Comparison of ENCODE assay signal across 17 cellular contexts in genomic region chr2:237615631-237616249, GRCh38. TPM values are rescaled to one million over a fixed set of nuclear protein-coding genes. Genes with fewer than 3 reads are reported as not detected.
A peak's percentile ranks its signal among the peaks of the same experiment; 100 is the strongest.
DNase-seq lines count a peak whose midpoint lies in the region; ATAC-seq and TF ChIP-seq lines count a peak whose summit lies in the region.
"Had no signal": no experiment of that assay in that cellular context is flagged by ENCODE, and none has a peak within 500 bp of the region (broad histone marks: within the 10 kb centered on the region; RNA-seq: fewer than 3 reads in every experiment).

No MANE protein-coding gene starts in this region.

- H3K9me3 Mint-ChIP-seq in MCF 10A (ENCODE audit: unreplicated experiment) = no peaks in the 10 kb centered on the region
- H3K9me3 Mint-ChIP-seq: activated B cell treated with CpG ODN at 0.5 μM for 24 hours; activated T-cell treated with anti-CD3 and anti-CD28 coated beads, Interleukin-2, amount 50 U/mL, for 24 hours had no signal

- CTCF ChIA-PET in MCF 10A (lab: Yijun Ruan, JAX) = no interaction called here

- ATAC-seq in psoas muscle = peak in 1 of 4 donors; percentile 5

- H3K27ac ChIP-seq in breast epithelium = peak overlapping the region; percentile 74 to 91
- H3K27ac ChIP-seq in left ventricle myocardium inferior (replicated peaks) = peak overlapping the region; percentile 91
- H3K27ac ChIP-seq in psoas muscle = peak overlapping the region; percentile 74

- H3K27me3 Mint-ChIP-seq in MCF 10A (ENCODE audit: insufficient read depth, unreplicated experiment) = no peaks in the 10 kb centered on the region
- H3K27me3 Mint-ChIP-seq: activated T-cell treated with anti-CD3 and anti-CD28 coated beads, Interleukin-2, amount 50 U/mL, for 24 hours had no signal

- intact Hi-C loops in breast epithelium (cut with DNase I; ENCODE audit: low total_unique reads) (no loop called here), MCF 10A (cut with micrococcal nuclease) (no loop called here), left ventricle myocardium inferior (cut with micrococcal nuclease) (no loop called here), psoas muscle (cut with DNase I) (no loop called here)

- H3K9me3 ChIP-seq in breast epithelium = no peaks in the 10 kb centered on the region
- no peaks in the 10 kb centered on the region for H3K9me3 ChIP-seq in left ventricle myocardium inferior (replicated peaks)
- no peaks in the 10 kb centered on the region for H3K9me3 ChIP-seq in psoas muscle

- H3K4me3 Mint-ChIP-seq in MCF 10A (ENCODE audit: unreplicated experiment) = no peak overlapping the region
- H3K4me3 Mint-ChIP-seq: activated B cell treated with CpG ODN at 0.5 μM for 24 hours; activated T-cell treated with anti-CD3 and anti-CD28 coated beads, Interleukin-2, amount 50 U/mL, for 24 hours had no signal

- BruUV-seq in MCF 10A (replicated peaks; lab: Mats Ljungman, UMichigan) = no TSS peak

- peaks cover 6% of the 10 kb centered on the region for H3K4me1 Mint-ChIP-seq in MCF 10A (ENCODE audit: insufficient read depth, unreplicated experiment)

- POLR2A ChIA-PET in MCF 10A (lab: Yijun Ruan, JAX) = interaction anchor here (0.9 kb wide), 1 partner anchor 47 kb away, joined by 4 read pairs; no protein-coding TSS in a partner anchor

- peaks cover 3 to 5% of the 10 kb centered on the region in 2 donors for H3K4me1 ChIP-seq in breast epithelium
- H3K4me1 ChIP-seq in left ventricle myocardium inferior = peaks cover 48% of the 10 kb centered on the region
- peaks cover 37% of the 10 kb centered on the region for H3K4me1 ChIP-seq in psoas muscle

- no peak for TF ChIP-seq CTCF in breast epithelium (IDR thresholded peaks at IDR 0.05)
- no peak for TF ChIP-seq CTCF in MCF 10A (IDR thresholded peaks at IDR 0.05; ENCODE audit: unreplicated experiment)
- no peak for TF ChIP-seq CTCF in left ventricle myocardium inferior (IDR thresholded peaks at IDR 0.05; ENCODE audit: borderline replicate concordance)
- no peak for TF ChIP-seq CTCF in psoas muscle (IDR thresholded peaks at IDR 0.05)

- DNase-seq in breast epithelium (ENCODE audit: low spot score in 2 of 2) (no peak), MCF 10A (ENCODE audit: unreplicated experiment) (no peak), left ventricle myocardium inferior (no peak), psoas muscle (no peak), medulla oblongata (ENCODE audit: extremely low spot score) (no peak), DMS53 treated with DMSO at 0.1 percent for 48 hours (lab: John Stamatoyannopoulos, UW; ENCODE audit: unreplicated experiment) (no peak), superior temporal gyrus (ENCODE audit: extremely low spot score) (no peak)
- no peak for DNase-seq in stimulated activated CD4-positive, alpha-beta T cell treated with anti-CD3 and anti-CD28 coated beads, Interleukin-2, amount 100 ng/mL, for 48 hours
- DNase-seq: activated B cell treated with CpG ODN at 0.5 μM for 24 hours; activated T-cell treated with anti-CD3 and anti-CD28 coated beads, Interleukin-2, amount 50 U/mL, for 24 hours; NCI-H1417 treated with DMSO at 0.1 percent for 48 hours; NCI-H774; stimulated activated naive CD4-positive, alpha-beta T cell treated with Interleukin-2 at 50 U/mL for 16 hours had no signal

- H3K36me3 Mint-ChIP-seq in MCF 10A (ENCODE audit: insufficient read depth, unreplicated experiment) = no peaks in the 10 kb centered on the region

- no peaks in the 10 kb centered on the region for H3K36me3 ChIP-seq in breast epithelium
- no peaks in the 10 kb centered on the region for H3K36me3 ChIP-seq in left ventricle myocardium inferior
- no peaks in the 10 kb centered on the region for H3K36me3 ChIP-seq in psoas muscle (ENCODE audit: insufficient read depth in 1 of 2, low read depth in 1 of 2)

- H3K4me3 ChIP-seq in breast epithelium = no peak overlapping the region
- H3K4me3 ChIP-seq in left ventricle myocardium inferior = no peak overlapping the region
- no peak overlapping the region for H3K4me3 ChIP-seq in psoas muscle

- no peak for TF ChIP-seq POLR2A in breast epithelium (IDR thresholded peaks at IDR 0.05)

- H3K27me3 ChIP-seq in breast epithelium (no peaks in the 10 kb centered on the region), left ventricle myocardium inferior (ENCODE audit: low read depth) (no peaks in the 10 kb centered on the region), psoas muscle (ENCODE audit: insufficient read depth in 3 of 3, low read length in 2 of 3) (no peaks in the 10 kb centered on the region)

- 42 to 61% (median 56%) methylated on average over 4 of the region's 4 CpGs for WGBS in psoas muscle, 3 donors

- H3K27ac Mint-ChIP-seq in MCF 10A (ENCODE audit: low read depth, unreplicated experiment) = no peak overlapping the region
- H3K27ac Mint-ChIP-seq: activated B cell treated with CpG ODN at 0.5 μM for 24 hours; activated T-cell treated with anti-CD3 and anti-CD28 coated beads, Interleukin-2, amount 50 U/mL, for 24 hours had no signal

RNA-seq across cellular contexts. Expression of gene LRRFIP1, which starts 11.6 kb away (rescaled TPM):
- total RNA-seq in breast epithelium (100 to 1,000 TPM in 2 of 3 donors, 10 to 100 TPM in 1; 82.6 to 136 (median 130) TPM), MCF 10A (2022) (197 and 201 TPM in 2 replicates), left ventricle myocardium inferior (97.1 TPM), psoas muscle (100 to 1,000 TPM in 1 of 4 donors, 10 to 100 TPM in 3; 91.9 to 108 (median 93.4) TPM)
- polyA plus RNA-seq in psoas muscle = 10 to 100 TPM; 42.3 to 62.6 (median 50.4) TPM

RNA-seq across cellular contexts. Expression of gene RAB17, which starts 25.2 kb away (rescaled TPM):
- total RNA-seq in breast epithelium (10 to 100 TPM in 2 of 3 donors, not detected in 1; 39.7 to 43.9 TPM), MCF 10A (2022) (10.6 and 17.2 TPM in 2 replicates), left ventricle myocardium inferior (4.5 TPM), psoas muscle (1 to 10 TPM; 1.1 to 1.5 (median 1.2) TPM)
- polyA plus RNA-seq in psoas muscle = 1 to 10 TPM in 1 of 3 donors, under 1 TPM in 2; 0.52 to 1.3 (median 0.80) TPM
- total RNA-seq: activated B cell treated with CpG ODN at 0.5 μM for 24 hours, H4 had no signal
- polyA plus RNA-seq: neural cell had no signal

RNA-seq across cellular contexts. Expression of gene PRLH, which starts 49.4 kb away (rescaled TPM):
- not detected for total RNA-seq in breast epithelium
- not detected in 2 replicates for total RNA-seq in MCF 10A (2022)
- not detected for total RNA-seq in left ventricle myocardium inferior
- not detected for total RNA-seq in psoas muscle
- not detected for polyA plus RNA-seq in psoas muscle
- total RNA-seq: A172, activated B cell treated with CpG ODN at 0.5 μM for 24 hours, epithelial cell of proximal tubule, H4 had no signal
- polyA plus RNA-seq: neural cell had no signal
